In genomic region chr20:53590122-53590521, GRCh38 we compare ENCODE assay signal across 8 cellular contexts. TPM values are rescaled to one million over a fixed set of nuclear protein-coding genes. Genes with fewer than 3 reads are reported as not detected.
DNase-seq lines count a peak whose midpoint lies in the region; ATAC-seq, FAIRE-seq and TF ChIP-seq lines count a peak whose summit lies in the region.
"Not testable (repeated sequence)": the region's sequence is repeated elsewhere in the genome, so short reads cannot be mapped to it uniquely, and the experiment has no call there.

No MANE protein-coding gene starts in this region.

- H3K36me3 Mint-ChIP-seq in CD4-positive, CD25-positive, alpha-beta regulatory T cell; neural crest cell (ENCODE audit: low read depth): not testable (repeated sequence)
- peaks cover 8 to 28% of the 10 kb centered on the region in 2 donors for H3K36me3 Mint-ChIP-seq in activated naive CD4-positive, alpha-beta T cell treated with anti-CD3 and anti-CD28 coated beads, Interleukin-2, amount 50 U/mL, for 72 hours

- H4K20me1 ChIP-seq in SK-N-SH (ENCODE audit: insufficient read depth); H1 (replicated peaks in 1 of 2; ENCODE audit: control insufficient read depth in 1 of 2, insufficient read depth in 2 of 2, low read length in 2 of 2): not testable (repeated sequence)

- H3K27me3 ChIP-seq in CD4-positive, CD25-positive, alpha-beta regulatory T cell (ENCODE audit: control insufficient read depth, insufficient read depth, low read length); HUES48 (ENCODE audit: control insufficient read depth, insufficient read depth, low read length); SK-N-SH (ENCODE audit: insufficient read depth); H1 (replicated peaks in 1 of 4; ENCODE audit: control insufficient read depth in 3 of 4, extremely low read depth in 1 of 4, insufficient read depth in 3 of 4, low read length in 3 of 4); iPS-20b (ENCODE audit: insufficient read depth, low read length); stomach: not testable (repeated sequence)

- POLR2A ChIA-PET in SK-N-SH (lab: Yijun Ruan, JAX); H1 (lab: Charles Lee; ENCODE audit: partially characterized antibody): not testable (repeated sequence)

- not testable (repeated sequence) for TF ChIP-seq CTCF in SK-N-SH (IDR thresholded peaks at IDR 0.05); H1 (IDR thresholded peaks at IDR 0.05; ENCODE audit: control extremely low read depth in 1 of 3, insufficient read depth in 1 of 3, low read depth in 1 of 3, low read length in 3 of 3); neural crest cell (conservative IDR thresholded peaks at IDR 0.05); stomach (IDR thresholded peaks at IDR 0.05)

- not testable (repeated sequence) for H2BK120ac ChIP-seq in H1 (replicated peaks; ENCODE audit: low read depth, low read length)

- not testable (repeated sequence) for H2BK20ac ChIP-seq in H1 (ENCODE audit: low read length)

- H3K79me2 ChIP-seq in SK-N-SH (ENCODE audit: insufficient read depth) (peaks cover 84% of the 10 kb centered on the region), H1 (ENCODE audit: control insufficient read depth in 1 of 2, insufficient read depth in 2 of 2, low read length in 2 of 2) (peaks cover 22 to 78% of the 10 kb centered on the region in 2 experiments; a peak in 3 of 4 replicates)

- not testable (repeated sequence) for H2BK15ac ChIP-seq in H1 (ENCODE audit: low read length)

- peaks cover 23% of the 10 kb centered on the region for H3F3A ChIP-seq in SK-N-SH (replicated peaks; ENCODE audit: insufficient read depth)

- not testable (repeated sequence) for H3K56ac ChIP-seq in H1 (replicated peaks; ENCODE audit: insufficient read length, low read depth, low read length)

- H3K4me1 Mint-ChIP-seq in CD4-positive, CD25-positive, alpha-beta regulatory T cell, result peaks cover 29 to 50% (median 47%) of the 10 kb centered on the region in 4 donors
- H3K4me1 Mint-ChIP-seq in neural crest cell, result peaks cover 61% of the 10 kb centered on the region

- H3K36me3 ChIP-seq in CD4-positive, CD25-positive, alpha-beta regulatory T cell (ENCODE audit: control insufficient read depth, insufficient read depth, low read length); HUES48 (ENCODE audit: control insufficient read depth, insufficient read depth, low read length); SK-N-SH (replicated peaks in 1 of 2; ENCODE audit: control insufficient read depth in 1 of 2, insufficient read depth in 2 of 2, low read length in 1 of 2); H1 (ENCODE audit: control insufficient read depth in 2 of 4, insufficient read depth in 4 of 4, low read length in 3 of 4); iPS-20b (ENCODE audit: insufficient read depth, low read depth, low read length); stomach: not testable (repeated sequence)

- TF ChIP-seq RAD21 in SK-N-SH (IDR thresholded peaks at IDR 0.05; ENCODE audit: low read length); H1 (IDR thresholded peaks at IDR 0.05 in 1 of 2, conservative IDR thresholded peaks at IDR 0.05 in 1 of 2; ENCODE audit: low read depth in 2 of 2, low read length in 2 of 2): not testable (repeated sequence)

- not testable (repeated sequence) for H3K9me3 Mint-ChIP-seq in CD4-positive, CD25-positive, alpha-beta regulatory T cell; activated naive CD4-positive, alpha-beta T cell treated with anti-CD3 and anti-CD28 coated beads, Interleukin-2, amount 50 U/mL, for 72 hours; neural crest cell

- not testable (repeated sequence) for H3K9me2 ChIP-seq in SK-N-SH

- ATAC-seq in CD4-positive, CD25-positive, alpha-beta regulatory T cell (ENCODE audit: low read depth in 2 of 2); activated naive CD4-positive, alpha-beta T cell treated with anti-CD3 and anti-CD28 coated beads, Interleukin-2, amount 50 U/mL, for 72 hours: not testable (repeated sequence)

- not testable (repeated sequence) for H2BK5ac ChIP-seq in H1 (ENCODE audit: low read depth, low read length)

- not testable (repeated sequence) for H4K91ac ChIP-seq in H1 (replicated peaks; ENCODE audit: insufficient read length, low read length)

- H3K4me3 Mint-ChIP-seq in CD4-positive, CD25-positive, alpha-beta regulatory T cell, result peak overlapping the region; percentile 94 to 98 (median 96)
- H3K4me3 Mint-ChIP-seq in neural crest cell, result peak overlapping the region; percentile 98

- H3K14ac ChIP-seq in H1 (ENCODE audit: insufficient read length), result not testable (repeated sequence)

- H3K4ac ChIP-seq in H1 (replicated peaks; ENCODE audit: insufficient read length, low read depth, low read length), result not testable (repeated sequence)

- 45% methylated on average over 2 of the region's 2 CpGs for WGBS in SK-N-SH (ENCODE audit: low lambda C conversion rate)
- 7% methylated on average over 2 of the region's 2 CpGs; no CpG with 5 or more reads in 1 of the 2 experiments for WGBS in H1 (ENCODE audit: extremely low coverage in 1 of 2, insufficient coverage in 1 of 2, insufficient read length in 1 of 2, insufficient replicate concordance in 2 of 2, low coverage in 1 of 2, low lambda C conversion rate in 2 of 2, missing lambda C conversion rate in 1 of 2), 2 experiments
- WGBS in stomach, 5 donors, result 20 to 50% (median 24%) methylated on average over 2 of the region's 2 CpGs

- not testable (repeated sequence) for H2AFZ ChIP-seq in SK-N-SH (ENCODE audit: low read depth); H1 (ENCODE audit: low read length)

- H3K4me3 ChIP-seq in CD4-positive, CD25-positive, alpha-beta regulatory T cell (ENCODE audit: low read depth, low read length), result peak overlapping the region; percentile 88
- peak overlapping the region; percentile 82 for H3K4me3 ChIP-seq in HUES48 (ENCODE audit: low read depth, low read length)
- H3K4me3 ChIP-seq in SK-N-SH (ENCODE audit: low read depth in 2 of 2, low read length in 1 of 2), result peak overlapping the region; percentile 19 to 77; a peak in 3 of 4 replicates
- H3K4me3 ChIP-seq in H1 (ENCODE audit: extremely low read depth in 1 of 4, insufficient read depth in 2 of 4, low read depth in 3 of 4, low read length in 4 of 4), result peak overlapping the region in 1 of 4 experiments; percentile 84; a peak in 3 of 8 replicates
- peak overlapping the region; percentile 85 for H3K4me3 ChIP-seq in iPS-20b (ENCODE audit: low read length)
- peak overlapping the region in 3 of 4 donors; percentile 0 to 74 (median 7) for H3K4me3 ChIP-seq in stomach

- H3K18ac ChIP-seq in H1 (ENCODE audit: extremely low read depth, low read length), result not testable (repeated sequence)

- peak overlapping the region; percentile 90 for H3K27ac ChIP-seq in CD4-positive, CD25-positive, alpha-beta regulatory T cell (ENCODE audit: insufficient read depth, low read length, poor library complexity, severe bottlenecking)
- H3K27ac ChIP-seq in HUES48 (ENCODE audit: low read depth, low read length) (peak overlapping the region; percentile 93), SK-N-SH (ENCODE audit: low read depth in 2 of 2, low read length in 1 of 2) (peak overlapping the region; percentile 28 to 98), stomach (peak overlapping the region in 4 of 5 donors; percentile 99 to 100 (median 100))
- not testable (repeated sequence) for H3K27ac ChIP-seq in H1 (ENCODE audit: low read depth, low read length); iPS-20b (ENCODE audit: low read length)

- peak overlapping the region; percentile 95 for H4K5ac ChIP-seq in H1 (ENCODE audit: insufficient read length, low read depth, low read length)

- peaks cover 41% of the 10 kb centered on the region for H3K4me1 ChIP-seq in CD4-positive, CD25-positive, alpha-beta regulatory T cell (ENCODE audit: control insufficient read depth, insufficient read depth, low read length, poor library complexity, severe bottlenecking)
- H3K4me1 ChIP-seq in HUES48 (ENCODE audit: control insufficient read depth, insufficient read depth, low read length) (peaks cover 45% of the 10 kb centered on the region), SK-N-SH (ENCODE audit: control insufficient read depth in 1 of 2, insufficient read depth in 2 of 2, low read depth in 1 of 2, low read length in 1 of 2) (peaks cover 5 to 36% of the 10 kb centered on the region in 2 experiments; a peak in 3 of 4 replicates), iPS-20b (ENCODE audit: insufficient read depth, low read length) (peaks cover 25% of the 10 kb centered on the region), stomach (peaks cover 17 to 60% (median 37%) of the 10 kb centered on the region in 4 donors)
- not testable (repeated sequence) for H3K4me1 ChIP-seq in H1 (replicated peaks in 1 of 4; ENCODE audit: control insufficient read depth in 3 of 4, insufficient read depth in 4 of 4, low read length in 3 of 4)

- not testable (repeated sequence) for H4K8ac ChIP-seq in H1 (ENCODE audit: extremely low read depth, insufficient read depth, low read length)

- DNase-seq in CD4-positive, CD25-positive, alpha-beta regulatory T cell; SK-N-SH; activated naive CD4-positive, alpha-beta T cell treated with anti-CD3 and anti-CD28 coated beads, Interleukin-2, amount 50 U/mL, for 72 hours (ENCODE audit: low spot score in 2 of 2); H1 (ENCODE audit: low read depth in 1 of 2, low spot score in 2 of 2); neural crest cell (ENCODE audit: low read depth, low spot score); stomach: not testable (repeated sequence)

- TF ChIP-seq EP300 in SK-N-SH (IDR thresholded peaks at IDR 0.05; ENCODE audit: borderline replicate concordance in 1 of 2, low read depth in 1 of 2, low read length in 1 of 2); H1 (IDR thresholded peaks at IDR 0.05; ENCODE audit: borderline replicate concordance in 1 of 2, low read depth in 2 of 2, low read length in 2 of 2); stomach (IDR thresholded peaks at IDR 0.05): not testable (repeated sequence)

- not testable (repeated sequence) for H3K9me3 ChIP-seq in CD4-positive, CD25-positive, alpha-beta regulatory T cell (ENCODE audit: control insufficient read depth in 2 of 2, low read length in 2 of 2); HUES48 (ENCODE audit: control insufficient read depth, insufficient read depth, low read length); SK-N-SH; H1 (ENCODE audit: insufficient read depth in 2 of 2, low read depth in 1 of 2, low read length in 1 of 2); iPS-20b (ENCODE audit: insufficient read depth, low read depth, low read length); stomach

- H3K9ac ChIP-seq in HUES48 (ENCODE audit: low read depth, low read length) (peak overlapping the region; percentile 78; the same call in 1 of the 2 replicates), SK-N-SH (peak overlapping the region; percentile 100), iPS-20b (ENCODE audit: low read depth, low read length) (peak overlapping the region; percentile 97)
- H3K9ac ChIP-seq in H1 (replicated peaks in 1 of 4; ENCODE audit: extremely low read depth in 1 of 4, low read depth in 3 of 4, low read length in 3 of 4), result not testable (repeated sequence)

- not testable (repeated sequence) for H3K27me3 Mint-ChIP-seq in CD4-positive, CD25-positive, alpha-beta regulatory T cell; neural crest cell (ENCODE audit: low read depth)

- peak overlapping the region; percentile 86 to 99 (median 96) for H3K27ac Mint-ChIP-seq in CD4-positive, CD25-positive, alpha-beta regulatory T cell
- peak overlapping the region; percentile 99 to 100 for H3K27ac Mint-ChIP-seq in activated naive CD4-positive, alpha-beta T cell treated with anti-CD3 and anti-CD28 coated beads, Interleukin-2, amount 50 U/mL, for 72 hours
- H3K27ac Mint-ChIP-seq in neural crest cell (ENCODE audit: unreplicated experiment), result peak overlapping the region; percentile 93

- not testable (repeated sequence) for H2AK5ac ChIP-seq in H1 (ENCODE audit: low read depth, low read length)

- not testable (repeated sequence) for H3K23me2 ChIP-seq in H1 (ENCODE audit: low read depth, low read length)

- H3K23ac ChIP-seq in H1 (ENCODE audit: insufficient read length), result not testable (repeated sequence)

- peak overlapping the region; percentile 82 for H3K4me2 ChIP-seq in SK-N-SH
- peak overlapping the region; percentile 59 to 62 for H3K4me2 ChIP-seq in H1 (ENCODE audit: insufficient read depth in 1 of 2, low read depth in 2 of 2, low read length in 2 of 2)

- not testable (repeated sequence) for H2BK12ac ChIP-seq in H1 (ENCODE audit: low read depth, low read length)

- not testable (repeated sequence) for TF ChIP-seq POLR2A in H1 (IDR thresholded peaks at IDR 0.05; ENCODE audit: control extremely low read depth in 1 of 2, low read depth in 2 of 2, low read length in 2 of 2); stomach (IDR thresholded peaks at IDR 0.05)

- H3K79me1 ChIP-seq in H1 (ENCODE audit: low read depth, low read length), result not testable (repeated sequence)

- FAIRE-seq in H1 (lab: Jason Lieb, UNC), result not testable (repeated sequence)

- intact Hi-C loops in stomach (cut with DNase I; ENCODE audit: low total_unique reads), result not testable (repeated sequence)

- CTCF ChIA-PET in SK-N-SH (lab: Yijun Ruan, JAX), result not testable (repeated sequence)
- CTCF ChIA-PET in H1 (lab: Charles Lee; ENCODE audit: partially characterized antibody), result interaction anchor here (0.6 kb wide), 1 partner anchor 23 kb away, joined by 3 read pairs; no protein-coding TSS in a partner anchor

RNA-seq across cellular contexts. Expression of gene ZNF217, which starts 3.5 kb away (rescaled TPM):
- 70.9 TPM for total RNA-seq in CD4-positive, CD25-positive, alpha-beta regulatory T cell
- 10 to 100 TPM; 15.6 to 28.6 (median 17.5) TPM for polyA plus RNA-seq in CD4-positive, CD25-positive, alpha-beta regulatory T cell
- 6.9 and 7.1 TPM in 2 replicates for polyA plus RNA-seq in SK-N-SH (2012; rRNA removed)
- 7.6 and 8.5 TPM in 2 replicates for polyA plus RNA-seq in SK-N-SH (2012; cell fraction: cytosol; rRNA removed)
- 13.4 and 14.5 TPM in 2 replicates for polyA plus RNA-seq in SK-N-SH (2012; cell fraction: nucleus; rRNA removed)
- 10 to 100 TPM; 58.6 to 62.0 TPM for total RNA-seq in activated naive CD4-positive, alpha-beta T cell treated with anti-CD3 and anti-CD28 coated beads, Interleukin-2, amount 50 U/mL, for 72 hours
- total RNA-seq in H1 (2021; fragmentation: NEBNext Ultra II Directional; extraction: Animal tissue kit (Norgen Biotek cat#: 25700)), result 87.9 and 89.8 TPM in 2 replicates
- 14.3 and 15.3 TPM in 2 replicates for polyA plus RNA-seq in H1 (2011; rRNA removed)
- polyA plus RNA-seq in H1 (2011; cell fraction: cytosol; rRNA removed), result 20.7 TPM
- 26.5 TPM for polyA plus RNA-seq in H1 (2011; cell fraction: nucleus; rRNA removed)
- polyA plus RNA-seq in H1 (2012, experiment 1 of 2), result 30.3 to 46.0 TPM (median 35.4 TPM) in 4 replicates
- 3.0 TPM for polyA plus RNA-seq in H1 (2012, experiment 2 of 2)
- 30.9 TPM for polyA plus RNA-seq in H1 (2013, experiment 1 of 2)
- polyA plus RNA-seq in H1 (2013, experiment 2 of 2), result 30.1 TPM
- 73.4 and 80.4 TPM in 2 replicates for polyA minus RNA-seq in H1 (2011; rRNA and poly(A)+ RNA removed)
- polyA minus RNA-seq in H1 (2011; cell fraction: cytosol; rRNA and poly(A)+ RNA removed), result 52.0 TPM
- polyA minus RNA-seq in H1 (2011; cell fraction: nucleus; rRNA and poly(A)+ RNA removed), result 43.5 TPM
- total RNA-seq in neural crest cell, result 32.0 and 35.5 TPM in 2 replicates
- total RNA-seq in stomach, result 10 to 100 TPM; 24.3 to 40.2 (median 31.7) TPM
- polyA plus RNA-seq in stomach, result 1 to 10 TPM; 6.3 to 9.6 (median 7.1) TPM
